Comparison of ENCODE assay signal across 1 cellular context in the genomic region with DNA sequence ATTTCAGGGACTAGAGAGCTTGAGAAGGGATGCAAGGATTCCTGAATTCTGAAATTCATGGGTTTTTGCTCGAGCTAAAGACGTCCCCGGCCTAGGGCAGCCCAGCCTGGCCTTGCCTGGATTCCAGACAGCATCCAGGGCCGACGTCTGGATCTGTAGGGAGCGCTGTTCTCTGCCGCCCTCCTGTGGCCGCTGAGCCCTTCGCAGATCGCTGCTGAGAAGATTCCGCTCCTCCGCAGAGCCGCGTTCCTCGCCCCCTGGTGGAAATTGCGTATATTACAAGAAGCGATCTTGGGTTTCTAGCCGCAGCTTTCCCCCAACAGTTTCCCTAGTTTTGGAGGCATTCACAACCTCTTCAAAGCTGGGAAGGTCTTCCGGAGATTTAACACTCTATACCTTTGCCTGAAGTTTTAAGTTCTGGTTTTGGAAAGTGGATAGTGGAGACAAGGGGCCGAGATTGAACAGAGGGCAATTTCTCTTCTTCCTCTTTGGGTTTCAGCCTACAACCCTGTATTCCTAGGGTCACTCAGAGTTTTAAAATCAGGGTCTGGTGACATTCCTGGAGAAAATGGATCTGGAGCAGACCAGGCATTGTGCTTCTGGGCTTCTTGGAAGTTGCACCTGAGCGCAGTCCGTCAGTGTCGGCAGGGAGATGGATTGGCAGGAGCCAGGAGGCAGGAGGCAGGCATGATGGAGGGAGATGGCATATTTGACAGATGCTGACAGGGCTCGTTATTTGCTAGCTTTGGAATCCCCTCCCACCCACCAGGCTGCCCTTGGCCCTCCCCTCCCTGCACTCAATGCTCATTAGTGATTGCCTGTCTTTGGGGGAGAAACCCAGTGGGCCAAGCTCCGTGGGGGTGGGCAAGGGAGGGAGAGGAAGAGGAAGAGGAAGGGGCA.
TF ChIP-seq lines count a peak whose summit lies in the region.

No MANE protein-coding gene starts in this region.

TF ChIP-seq in K562, 482 proteins besides CTCF, POLR2A, EP300 and RAD21 (continued from another document and continues in another):
- TF ChIP-seq, protein P1, sequence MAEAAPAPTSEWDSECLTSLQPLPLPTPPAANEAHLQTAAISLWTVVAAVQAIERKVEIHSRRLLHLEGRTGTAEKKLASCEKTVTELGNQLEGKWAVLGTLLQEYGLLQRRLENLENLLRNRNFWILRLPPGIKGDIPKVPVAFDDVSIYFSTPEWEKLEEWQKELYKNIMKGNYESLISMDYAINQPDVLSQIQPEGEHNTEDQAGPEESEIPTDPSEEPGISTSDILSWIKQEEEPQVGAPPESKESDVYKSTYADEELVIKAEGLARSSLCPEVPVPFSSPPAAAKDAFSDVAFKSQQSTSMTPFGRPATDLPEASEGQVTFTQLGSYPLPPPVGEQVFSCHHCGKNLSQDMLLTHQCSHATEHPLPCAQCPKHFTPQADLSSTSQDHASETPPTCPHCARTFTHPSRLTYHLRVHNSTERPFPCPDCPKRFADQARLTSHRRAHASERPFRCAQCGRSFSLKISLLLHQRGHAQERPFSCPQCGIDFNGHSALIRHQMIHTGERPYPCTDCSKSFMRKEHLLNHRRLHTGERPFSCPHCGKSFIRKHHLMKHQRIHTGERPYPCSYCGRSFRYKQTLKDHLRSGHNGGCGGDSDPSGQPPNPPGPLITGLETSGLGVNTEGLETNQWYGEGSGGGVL (CRISPR knock-in tag; IDR thresholded peaks at IDR 0.05): no peak
- TF ChIP-seq NFIX (CRISPR knock-in tag; IDR thresholded peaks at IDR 0.05; ENCODE audit: low read depth) (no peak), BRD4 (IDR thresholded peaks at IDR 0.05) (no peak), ZNF324 (CRISPR knock-in tag; IDR thresholded peaks at IDR 0.05) (no peak), FOXK1 (CRISPR knock-in tag; IDR thresholded peaks at IDR 0.05; ENCODE audit: borderline replicate concordance) (no peak), SIRT6 (IDR thresholded peaks at IDR 0.05; ENCODE audit: low read depth, low read length) (no peak), SMARCE1 (IDR thresholded peaks at IDR 0.05) (0 out of 2 replicates have a peak, but pooled peaks have one; percentile 19), ZNF232 (CRISPR knock-in tag; IDR thresholded peaks at IDR 0.05) (no peak), SMC3 (conservative IDR thresholded peaks at IDR 0.05; ENCODE audit: insufficient read depth, low read depth, low read length) (peak; percentile 99), PML (IDR thresholded peaks at IDR 0.05; ENCODE audit: low read length) (no peak), BRCA1 (IDR thresholded peaks at IDR 0.05) (no peak), BRCA1 (CRISPR knock-in tag; IDR thresholded peaks at IDR 0.05) (no peak), PHF20 (IDR thresholded peaks at IDR 0.05; ENCODE audit: partially characterized antibody) (no peak), SPI1 (IDR thresholded peaks at IDR 0.05; ENCODE audit: borderline replicate concordance, low read depth, low read length) (0 out of 2 replicates have a peak, but pooled peaks have one; percentile 1), SRF (CRISPR knock-in tag; IDR thresholded peaks at IDR 0.05) (0 out of 4 replicates have a peak, but pooled peaks of 1 of the 2 experiments have one; percentile 24), ZNF408 (CRISPR knock-in tag; IDR thresholded peaks at IDR 0.05; ENCODE audit: low read depth) (no peak), CHD2 (IDR thresholded peaks at IDR 0.05; ENCODE audit: low read depth, low read length) (no peak), CEBPG (CRISPR knock-in tag; IDR thresholded peaks at IDR 0.05) (no peak), CEBPG (tag; conservative IDR thresholded peaks at IDR 0.05 in 1 of 2, IDR thresholded peaks at IDR 0.05 in 1 of 2) (no peak), ZNF184 (CRISPR knock-in tag; IDR thresholded peaks at IDR 0.05) (no peak), ZNF140 (CRISPR knock-in tag; IDR thresholded peaks at IDR 0.05) (no peak), CSDE1 (IDR thresholded peaks at IDR 0.05) (no peak), TBP (optimal IDR thresholded peaks at IDR 0.05; ENCODE audit: low read depth, low read length) (no peak), ZNF143 (CRISPR knock-in tag; IDR thresholded peaks at IDR 0.05) (no peak), TCFL5 (CRISPR knock-in tag; conservative IDR thresholded peaks at IDR 0.05) (no peak), RBM22 (IDR thresholded peaks at IDR 0.05; ENCODE audit: low read depth, low read length, poor library complexity, severe bottlenecking) (no peak), FOXA3 (CRISPR knock-in tag; conservative IDR thresholded peaks at IDR 0.05 in 1 of 2, IDR thresholded peaks at IDR 0.05 in 1 of 2) (no peak)
- TF ChIP-seq, protein P2, sequence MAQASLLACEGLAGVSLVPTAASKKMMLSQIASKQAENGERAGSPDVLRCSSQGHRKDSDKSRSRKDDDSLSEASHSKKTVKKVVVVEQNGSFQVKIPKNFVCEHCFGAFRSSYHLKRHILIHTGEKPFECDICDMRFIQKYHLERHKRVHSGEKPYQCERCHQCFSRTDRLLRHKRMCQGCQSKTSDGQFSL (CRISPR knock-in tag; IDR thresholded peaks at IDR 0.05): 0 out of 2 replicates have a peak, but pooled peaks have one; percentile 38
- TF ChIP-seq, protein P2 (tag; IDR thresholded peaks at IDR 0.05): no peak
- TF ChIP-seq, protein P3, sequence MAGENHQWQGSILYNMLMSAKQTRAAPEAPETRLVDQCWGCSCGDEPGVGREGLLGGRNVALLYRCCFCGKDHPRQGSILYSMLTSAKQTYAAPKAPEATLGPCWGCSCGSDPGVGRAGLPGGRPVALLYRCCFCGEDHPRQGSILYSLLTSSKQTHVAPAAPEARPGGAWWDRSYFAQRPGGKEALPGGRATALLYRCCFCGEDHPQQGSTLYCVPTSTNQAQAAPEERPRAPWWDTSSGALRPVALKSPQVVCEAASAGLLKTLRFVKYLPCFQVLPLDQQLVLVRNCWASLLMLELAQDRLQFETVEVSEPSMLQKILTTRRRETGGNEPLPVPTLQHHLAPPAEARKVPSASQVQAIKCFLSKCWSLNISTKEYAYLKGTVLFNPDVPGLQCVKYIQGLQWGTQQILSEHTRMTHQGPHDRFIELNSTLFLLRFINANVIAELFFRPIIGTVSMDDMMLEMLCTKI (IDR thresholded peaks at IDR 0.05; ENCODE audit: partially characterized antibody): no peak
- TF ChIP-seq, protein P4, sequence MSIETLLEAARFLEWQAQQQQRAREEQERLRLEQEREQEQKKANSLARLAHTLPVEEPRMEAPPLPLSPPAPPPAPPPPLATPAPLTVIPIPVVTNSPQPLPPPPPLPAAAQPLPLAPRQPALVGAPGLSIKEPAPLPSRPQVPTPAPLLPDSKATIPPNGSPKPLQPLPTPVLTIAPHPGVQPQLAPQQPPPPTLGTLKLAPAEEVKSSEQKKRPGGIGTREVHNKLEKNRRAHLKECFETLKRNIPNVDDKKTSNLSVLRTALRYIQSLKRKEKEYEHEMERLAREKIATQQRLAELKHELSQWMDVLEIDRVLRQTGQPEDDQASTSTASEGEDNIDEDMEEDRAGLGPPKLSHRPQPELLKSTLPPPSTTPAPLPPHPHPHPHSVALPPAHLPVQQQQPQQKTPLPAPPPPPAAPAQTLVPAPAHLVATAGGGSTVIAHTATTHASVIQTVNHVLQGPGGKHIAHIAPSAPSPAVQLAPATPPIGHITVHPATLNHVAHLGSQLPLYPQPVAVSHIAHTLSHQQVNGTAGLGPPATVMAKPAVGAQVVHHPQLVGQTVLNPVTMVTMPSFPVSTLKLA (conservative IDR thresholded peaks at IDR 0.05): no peak
- TF ChIP-seq, protein P5, sequence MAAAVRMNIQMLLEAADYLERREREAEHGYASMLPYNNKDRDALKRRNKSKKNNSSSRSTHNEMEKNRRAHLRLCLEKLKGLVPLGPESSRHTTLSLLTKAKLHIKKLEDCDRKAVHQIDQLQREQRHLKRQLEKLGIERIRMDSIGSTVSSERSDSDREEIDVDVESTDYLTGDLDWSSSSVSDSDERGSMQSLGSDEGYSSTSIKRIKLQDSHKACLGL (CRISPR knock-in tag; IDR thresholded peaks at IDR 0.05; ENCODE audit: borderline replicate concordance, poor library complexity, severe bottlenecking): no peak
- TF ChIP-seq, protein P6, sequence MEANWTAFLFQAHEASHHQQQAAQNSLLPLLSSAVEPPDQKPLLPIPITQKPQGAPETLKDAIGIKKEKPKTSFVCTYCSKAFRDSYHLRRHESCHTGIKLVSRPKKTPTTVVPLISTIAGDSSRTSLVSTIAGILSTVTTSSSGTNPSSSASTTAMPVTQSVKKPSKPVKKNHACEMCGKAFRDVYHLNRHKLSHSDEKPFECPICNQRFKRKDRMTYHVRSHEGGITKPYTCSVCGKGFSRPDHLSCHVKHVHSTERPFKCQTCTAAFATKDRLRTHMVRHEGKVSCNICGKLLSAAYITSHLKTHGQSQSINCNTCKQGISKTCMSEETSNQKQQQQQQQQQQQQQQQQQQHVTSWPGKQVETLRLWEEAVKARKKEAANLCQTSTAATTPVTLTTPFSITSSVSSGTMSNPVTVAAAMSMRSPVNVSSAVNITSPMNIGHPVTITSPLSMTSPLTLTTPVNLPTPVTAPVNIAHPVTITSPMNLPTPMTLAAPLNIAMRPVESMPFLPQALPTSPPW (CRISPR knock-in tag; IDR thresholded peaks at IDR 0.05): no peak
- TF ChIP-seq, protein P7, sequence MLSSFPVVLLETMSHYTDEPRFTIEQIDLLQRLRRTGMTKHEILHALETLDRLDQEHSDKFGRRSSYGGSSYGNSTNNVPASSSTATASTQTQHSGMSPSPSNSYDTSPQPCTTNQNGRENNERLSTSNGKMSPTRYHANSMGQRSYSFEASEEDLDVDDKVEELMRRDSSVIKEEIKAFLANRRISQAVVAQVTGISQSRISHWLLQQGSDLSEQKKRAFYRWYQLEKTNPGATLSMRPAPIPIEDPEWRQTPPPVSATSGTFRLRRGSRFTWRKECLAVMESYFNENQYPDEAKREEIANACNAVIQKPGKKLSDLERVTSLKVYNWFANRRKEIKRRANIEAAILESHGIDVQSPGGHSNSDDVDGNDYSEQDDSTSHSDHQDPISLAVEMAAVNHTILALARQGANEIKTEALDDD (IDR thresholded peaks at IDR 0.05): no peak
- TF ChIP-seq, protein P8, sequence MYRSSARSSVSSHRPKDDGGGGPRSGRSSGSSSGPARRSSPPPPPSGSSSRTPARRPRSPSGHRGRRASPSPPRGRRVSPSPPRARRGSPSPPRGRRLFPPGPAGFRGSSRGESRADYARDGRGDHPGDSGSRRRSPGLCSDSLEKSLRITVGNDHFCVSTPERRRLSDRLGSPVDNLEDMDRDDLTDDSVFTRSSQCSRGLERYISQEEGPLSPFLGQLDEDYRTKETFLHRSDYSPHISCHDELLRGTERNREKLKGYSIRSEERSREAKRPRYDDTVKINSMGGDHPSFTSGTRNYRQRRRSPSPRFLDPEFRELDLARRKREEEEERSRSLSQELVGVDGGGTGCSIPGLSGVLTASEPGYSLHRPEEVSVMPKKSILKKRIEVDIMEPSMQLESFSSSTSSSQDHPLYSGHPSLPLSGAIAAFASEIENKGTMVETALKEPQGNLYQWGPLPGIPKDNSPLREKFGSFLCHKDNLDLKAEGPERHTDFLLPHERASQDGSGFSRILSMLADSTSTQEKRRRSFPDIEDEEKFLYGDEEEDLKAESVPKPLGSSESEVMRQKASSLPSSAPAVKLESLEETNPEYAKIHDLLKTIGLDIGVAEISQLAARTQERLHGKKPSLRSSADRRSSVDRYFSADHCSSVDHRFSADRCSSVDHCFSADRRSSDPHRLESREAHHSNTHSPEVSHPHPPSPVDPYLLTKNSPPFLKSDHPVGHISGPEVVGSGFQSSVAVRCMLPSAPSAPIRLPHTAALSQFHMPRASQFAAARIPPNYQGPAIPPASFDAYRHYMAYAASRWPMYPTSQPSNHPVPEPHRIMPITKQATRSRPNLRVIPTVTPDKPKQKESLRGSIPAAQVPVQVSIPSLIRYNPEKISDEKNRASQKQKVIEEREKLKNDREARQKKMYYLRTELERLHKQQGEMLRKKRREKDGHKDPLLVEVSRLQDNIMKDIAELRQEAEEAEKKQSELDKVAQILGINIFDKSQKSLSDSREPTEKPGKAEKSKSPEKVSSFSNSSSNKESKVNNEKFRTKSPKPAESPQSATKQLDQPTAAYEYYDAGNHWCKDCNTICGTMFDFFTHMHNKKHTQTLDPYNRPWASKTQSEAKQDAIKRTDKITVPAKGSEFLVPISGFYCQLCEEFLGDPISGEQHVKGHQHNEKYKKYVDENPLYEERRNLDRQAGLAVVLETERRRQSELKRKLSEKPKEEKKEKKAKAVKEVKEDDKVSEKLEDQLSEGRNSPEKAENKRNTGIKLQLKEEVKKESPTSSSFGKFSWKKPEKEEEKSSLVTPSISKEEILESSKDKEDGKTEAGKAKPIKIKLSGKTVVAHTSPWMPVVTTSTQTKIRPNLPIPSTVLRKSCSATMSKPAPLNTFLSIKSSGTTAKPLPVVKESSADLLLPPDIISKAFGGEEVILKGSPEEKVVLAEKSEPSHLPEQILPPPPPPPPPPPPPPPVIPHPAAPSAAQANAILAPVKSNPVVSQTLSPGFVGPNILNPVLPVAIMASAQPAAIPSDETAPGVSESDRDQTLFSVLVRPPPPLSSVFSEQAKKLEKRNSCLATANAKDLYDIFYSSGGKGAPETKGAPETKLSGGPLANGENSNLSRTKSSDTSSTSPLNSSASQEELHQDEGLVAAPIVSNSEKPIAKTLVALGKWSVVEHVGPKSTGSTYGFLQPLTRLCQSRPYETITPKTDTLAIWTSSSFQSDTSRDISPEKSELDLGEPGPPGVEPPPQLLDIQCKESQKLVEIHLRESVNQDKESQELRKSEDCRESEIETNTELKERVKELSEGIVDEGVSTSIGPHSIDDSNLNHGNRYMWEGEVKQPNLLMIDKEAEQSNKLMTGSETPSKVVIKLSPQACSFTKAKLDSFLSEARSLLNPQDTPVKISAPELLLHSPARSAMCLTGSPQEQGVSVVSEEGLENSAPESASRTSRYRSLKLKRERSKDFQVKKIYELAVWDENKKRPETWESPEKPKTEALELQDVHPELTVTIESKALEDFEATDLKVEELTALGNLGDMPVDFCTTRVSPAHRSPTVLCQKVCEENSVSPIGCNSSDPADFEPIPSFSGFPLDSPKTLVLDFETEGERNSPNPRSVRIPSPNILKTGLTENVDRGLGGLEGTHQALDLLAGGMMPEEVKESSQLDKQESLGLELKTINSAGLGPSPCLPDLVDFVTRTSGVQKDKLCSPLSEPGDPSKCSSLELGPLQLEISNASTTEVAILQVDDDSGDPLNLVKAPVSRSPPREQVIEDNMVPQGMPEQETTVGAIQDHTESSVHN (IDR thresholded peaks at IDR 0.05; ENCODE audit: borderline replicate concordance in 1 of 2, low read depth in 1 of 2): no peak
- TF ChIP-seq, protein P9, sequence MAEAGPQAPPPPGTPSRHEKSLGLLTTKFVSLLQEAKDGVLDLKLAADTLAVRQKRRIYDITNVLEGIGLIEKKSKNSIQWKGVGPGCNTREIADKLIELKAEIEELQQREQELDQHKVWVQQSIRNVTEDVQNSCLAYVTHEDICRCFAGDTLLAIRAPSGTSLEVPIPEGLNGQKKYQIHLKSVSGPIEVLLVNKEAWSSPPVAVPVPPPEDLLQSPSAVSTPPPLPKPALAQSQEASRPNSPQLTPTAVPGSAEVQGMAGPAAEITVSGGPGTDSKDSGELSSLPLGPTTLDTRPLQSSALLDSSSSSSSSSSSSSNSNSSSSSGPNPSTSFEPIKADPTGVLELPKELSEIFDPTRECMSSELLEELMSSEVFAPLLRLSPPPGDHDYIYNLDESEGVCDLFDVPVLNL (CRISPR knock-in tag; IDR thresholded peaks at IDR 0.05; ENCODE audit: low read depth): no peak
